Comparison of ENCODE assay signal across 29 cellular contexts in genomic region chr3:72719137-72719536, GRCh38.
DNase-seq lines count a peak whose midpoint lies in the region; ATAC-seq, FAIRE-seq and TF ChIP-seq lines count a peak whose summit lies in the region.
"Had no signal": no experiment of that assay in that cellular context is flagged by ENCODE, and none has a peak within 500 bp of the region (broad histone marks: within the 10 kb centered on the region; RNA-seq: fewer than 3 reads in every experiment).

No MANE protein-coding gene starts in this region.

- no peak for DNase-seq in activated naive CD4-positive, alpha-beta T cell treated with anti-CD3 and anti-CD28 coated beads, Interleukin-2, amount 10 ng/mL, durations not matched to agents 7 days and 5 days
- DNase-seq in MCF 10A (ENCODE audit: unreplicated experiment) (no peak), breast epithelium (ENCODE audit: low spot score in 2 of 2) (no peak), K562 (ENCODE audit: extremely low read depth in 1 of 4, low spot score in 3 of 4) (no peak), neural crest cell (ENCODE audit: low read depth, low spot score) (no peak), NCI-H187 treated with DMSO at 0.1 percent for 48 hours (lab: John Stamatoyannopoulos, UW) (no peak)
- DNase-seq: 8988T; ACHN; BE2C; C1 segment of cervical spinal cord; CD4-positive, alpha-beta memory T cell; CD4-positive, CD25-positive, alpha-beta regulatory T cell; CD8-positive, alpha-beta memory T cell; COR-L47; DMS 273 treated with DMSO at 0.1 percent for 48 hours; DMS153; DMS53; DMS79; DND-41; EL; GDM1 had no signal

- H3K27ac ChIP-seq in breast epithelium (no peak overlapping the region), K562 (ENCODE audit: extremely low read depth, low read depth, low read length) (no peak overlapping the region)
- H3K27ac ChIP-seq: BLaER1 had no signal

- no peak for TF ChIP-seq RAD21 in K562 (CRISPR knock-in tag; conservative IDR thresholded peaks at IDR 0.05 in 1 of 2, IDR thresholded peaks at IDR 0.05 in 1 of 2)

- peak overlapping the region; percentile 51 for H3K27ac Mint-ChIP-seq in activated naive CD4-positive, alpha-beta T cell treated with anti-CD3 and anti-CD28 coated beads, Interleukin-2, amount 50 U/mL, for 24 hours
- no peak overlapping the region for H3K27ac Mint-ChIP-seq in activated naive CD4-positive, alpha-beta T cell treated with anti-CD3 and anti-CD28 coated beads, Interleukin-2, amount 10 ng/mL, durations not matched to agents 7 days and 5 days
- H3K27ac Mint-ChIP-seq in MCF 10A (ENCODE audit: low read depth, unreplicated experiment) (peak overlapping the region; percentile 24), neural crest cell (ENCODE audit: unreplicated experiment) (peak overlapping the region; percentile 75)
- H3K27ac Mint-ChIP-seq: CD4-positive, CD25-positive, alpha-beta regulatory T cell; CD8-positive, alpha-beta memory T cell had no signal

- H3K4me3 Mint-ChIP-seq in activated naive CD4-positive, alpha-beta T cell treated with anti-CD3 and anti-CD28 coated beads, Interleukin-2, amount 50 U/mL, for 24 hours = no peak overlapping the region
- H3K4me3 Mint-ChIP-seq in activated naive CD4-positive, alpha-beta T cell treated with anti-CD3 and anti-CD28 coated beads, Interleukin-2, amount 10 ng/mL, durations not matched to agents 7 days and 5 days = no peak overlapping the region
- H3K4me3 Mint-ChIP-seq in MCF 10A (ENCODE audit: unreplicated experiment) (no peak overlapping the region), neural crest cell (no peak overlapping the region)
- H3K4me3 Mint-ChIP-seq: CD4-positive, alpha-beta memory T cell; CD4-positive, CD25-positive, alpha-beta regulatory T cell; CD8-positive, alpha-beta memory T cell had no signal

- no peaks in the 10 kb centered on the region for H3K79me2 ChIP-seq in K562 (ENCODE audit: control insufficient read depth, insufficient read depth, low read length)

- POLR2A ChIA-PET in MCF 10A (lab: Yijun Ruan, JAX) (no interaction called here), K562 (lab: Yijun Ruan, JAX) (no interaction called here)

- H3K4me3 ChIP-seq in breast epithelium (no peak overlapping the region), K562 (no peak overlapping the region)
- H3K4me3 ChIP-seq: BLaER1, GM12878 had no signal

- H3K9me1 ChIP-seq in K562 (ENCODE audit: control insufficient read depth, insufficient read depth, low read length) = no peaks in the 10 kb centered on the region

- TF ChIP-seq EP300 in K562 (IDR thresholded peaks at IDR 0.05; ENCODE audit: low read length) = no peak

- no peaks in the 10 kb centered on the region for H3K36me3 ChIP-seq in breast epithelium
- H3K36me3 ChIP-seq in K562 (ENCODE audit: control insufficient read depth, insufficient read depth, low read length) = no peaks in the 10 kb centered on the region
- H3K36me3 ChIP-seq: BE2C, BLaER1 had no signal

- no peaks in the 10 kb centered on the region for H4K20me1 ChIP-seq in K562 (replicated peaks; ENCODE audit: control insufficient read depth, insufficient read depth, low read length)
- H4K20me1 ChIP-seq: BLaER1 had no signal

- H3K27me3 ChIP-seq in breast epithelium = no peaks in the 10 kb centered on the region
- 0 out of 5 replicates have a peak, but pooled peaks cover 0 to 4% of the 10 kb centered on the region in 2 experiments for H3K27me3 ChIP-seq in K562 (ENCODE audit: control insufficient read depth in 2 of 2, insufficient read depth in 2 of 2, low read length in 2 of 2)
- H3K27me3 ChIP-seq: BE2C, BLaER1 had no signal

- peaks cover 7% of the 10 kb centered on the region for H3K36me3 Mint-ChIP-seq in activated naive CD4-positive, alpha-beta T cell treated with anti-CD3 and anti-CD28 coated beads, Interleukin-2, amount 50 U/mL, for 24 hours
- H3K36me3 Mint-ChIP-seq in activated naive CD4-positive, alpha-beta T cell treated with anti-CD3 and anti-CD28 coated beads, Interleukin-2, amount 10 ng/mL, durations not matched to agents 7 days and 5 days = no peaks in the 10 kb centered on the region
- H3K36me3 Mint-ChIP-seq in MCF 10A (ENCODE audit: insufficient read depth, unreplicated experiment) (no peaks in the 10 kb centered on the region), neural crest cell (ENCODE audit: low read depth) (peaks cover 3% of the 10 kb centered on the region)
- H3K36me3 Mint-ChIP-seq: CD14-positive monocyte; CD4-positive, CD25-positive, alpha-beta regulatory T cell had no signal

- TF ChIP-seq POLR2A in breast epithelium (IDR thresholded peaks at IDR 0.05) (no peak), K562 (conservative IDR thresholded peaks at IDR 0.05) (no peak)

- H3K9ac ChIP-seq in K562 (ENCODE audit: insufficient read depth in 1 of 2, low read depth in 2 of 2, low read length in 2 of 2) = no peak overlapping the region
- H3K9ac ChIP-seq: BLaER1 had no signal

- no peak overlapping the region for H3K4me2 ChIP-seq in K562 (ENCODE audit: insufficient read depth, low read length)
- H3K4me2 ChIP-seq: BLaER1 had no signal

- H3K4me1 ChIP-seq in breast epithelium (no peaks in the 10 kb centered on the region), K562 (replicated peaks in 1 of 2; ENCODE audit: control insufficient read depth in 2 of 2, insufficient read depth in 2 of 2, low read length in 2 of 2) (no peaks in the 10 kb centered on the region)
- H3K4me1 ChIP-seq: BE2C had no signal

- in situ Hi-C loops in K562 (cut with MboI) = no loop called here

- intact Hi-C loops in MCF 10A (cut with micrococcal nuclease) (no loop called here), breast epithelium (cut with DNase I; ENCODE audit: low total_unique reads) (no loop called here), K562 (cut with micrococcal nuclease) (no loop called here)

- TF ChIP-seq CTCF in MCF 10A (IDR thresholded peaks at IDR 0.05; ENCODE audit: unreplicated experiment) (no peak), breast epithelium (IDR thresholded peaks at IDR 0.05) (no peak), K562 (IDR thresholded peaks at IDR 0.05 in 2 of 3, conservative IDR thresholded peaks at IDR 0.05 in 1 of 3; ENCODE audit: insufficient read depth in 2 of 3, low read depth in 1 of 3, low read length in 3 of 3) (no peak), neural crest cell (conservative IDR thresholded peaks at IDR 0.05) (no peak)

- no peaks in the 10 kb centered on the region for H3K27me3 Mint-ChIP-seq in activated naive CD4-positive, alpha-beta T cell treated with anti-CD3 and anti-CD28 coated beads, Interleukin-2, amount 50 U/mL, for 24 hours
- peaks cover 4% of the 10 kb centered on the region for H3K27me3 Mint-ChIP-seq in activated naive CD4-positive, alpha-beta T cell treated with anti-CD3 and anti-CD28 coated beads, Interleukin-2, amount 10 ng/mL, durations not matched to agents 7 days and 5 days
- H3K27me3 Mint-ChIP-seq in MCF 10A (ENCODE audit: insufficient read depth, unreplicated experiment) = no peaks in the 10 kb centered on the region
- H3K27me3 Mint-ChIP-seq in neural crest cell (ENCODE audit: low read depth) = no peaks in the 10 kb centered on the region
- H3K27me3 Mint-ChIP-seq: CD4-positive, alpha-beta memory T cell had no signal

- H3K9me3 Mint-ChIP-seq in activated naive CD4-positive, alpha-beta T cell treated with anti-CD3 and anti-CD28 coated beads, Interleukin-2, amount 50 U/mL, for 24 hours = no peaks in the 10 kb centered on the region
- H3K9me3 Mint-ChIP-seq in activated naive CD4-positive, alpha-beta T cell treated with anti-CD3 and anti-CD28 coated beads, Interleukin-2, amount 10 ng/mL, durations not matched to agents 7 days and 5 days = peaks cover 7% of the 10 kb centered on the region
- peaks cover 7% of the 10 kb centered on the region for H3K9me3 Mint-ChIP-seq in MCF 10A (ENCODE audit: unreplicated experiment)
- no peaks in the 10 kb centered on the region for H3K9me3 Mint-ChIP-seq in neural crest cell

- BruUV-seq in MCF 10A (replicated peaks; lab: Mats Ljungman, UMichigan) (no TSS peak), K562 (replicated peaks; lab: Mats Ljungman, UMichigan) (no TSS peak)

- H3K9me3 ChIP-seq in breast epithelium = peaks cover 14 to 17% of the 10 kb centered on the region in 2 donors
- no peaks in the 10 kb centered on the region; the same call in 1 of the 2 replicates for H3K9me3 ChIP-seq in K562 (replicated peaks; ENCODE audit: control insufficient read depth, insufficient read depth, low read depth, low read length)
- H3K9me3 ChIP-seq: BE2C had no signal

- CTCF ChIA-PET in activated naive CD4-positive, alpha-beta T cell treated with anti-CD3 and anti-CD28 coated beads, Interleukin-2, amount 10 ng/mL, durations not matched to agents 7 days and 5 days (lab: Charles Lee) = no interaction called here
- CTCF ChIA-PET in MCF 10A (lab: Yijun Ruan, JAX) = no interaction called here
- CTCF ChIA-PET in K562 (lab: Yijun Ruan, JAX; ENCODE audit: low intra/inter-chr PET ratio) = no interaction called here

- peaks cover 8% of the 10 kb centered on the region for H3K4me1 Mint-ChIP-seq in activated naive CD4-positive, alpha-beta T cell treated with anti-CD3 and anti-CD28 coated beads, Interleukin-2, amount 50 U/mL, for 24 hours
- peaks cover 2% of the 10 kb centered on the region for H3K4me1 Mint-ChIP-seq in activated naive CD4-positive, alpha-beta T cell treated with anti-CD3 and anti-CD28 coated beads, Interleukin-2, amount 10 ng/mL, durations not matched to agents 7 days and 5 days
- H3K4me1 Mint-ChIP-seq in MCF 10A (ENCODE audit: insufficient read depth, unreplicated experiment) (peaks cover 24% of the 10 kb centered on the region), neural crest cell (peaks cover 27% of the 10 kb centered on the region)
- H3K4me1 Mint-ChIP-seq: CD14-positive monocyte; CD8-positive, alpha-beta memory T cell had no signal

- no peak for FAIRE-seq in K562 (lab: Jason Lieb, UNC)
- FAIRE-seq: A204.1, GM12878, GM12892, GM18507 had no signal

- H2AFZ ChIP-seq in K562 (ENCODE audit: low read depth, low read length) = no peak overlapping the region

- no peak for ATAC-seq in K562
- ATAC-seq in GM21447 (IDR thresholded peaks at IDR 0.05; ENCODE audit: unreplicated experiment) = no peak
- ATAC-seq: GM12878 had no signal

TF ChIP-seq in K562, 482 proteins besides CTCF, POLR2A, EP300 and RAD21 (continues in another document):
- TF ChIP-seq ZNF512 (tag; IDR thresholded peaks at IDR 0.05) = peak; percentile 73
